25 cellular contexts compared by ENCODE assay signal in genomic region chr20:36421641-36422040, GRCh38.
"Had no signal": no experiment of that assay in that cellular context is flagged by ENCODE, and none has a peak within 500 bp of the region (broad histone marks: within the 10 kb centered on the region; RNA-seq: fewer than 3 reads in every experiment).

No MANE protein-coding gene starts in this region.

- H3K4me3 ChIP-seq: adrenal gland, breast epithelium, Peyer's patch, SJSA1 had no signal

- H3K27me3 ChIP-seq: adrenal gland, breast epithelium, Peyer's patch had no signal

- H3K9me3 ChIP-seq: adrenal gland, breast epithelium, Peyer's patch had no signal

- H3K27ac ChIP-seq: adrenal gland, breast epithelium, Peyer's patch, SJSA1 had no signal

- H3K36me3 ChIP-seq: adrenal gland, breast epithelium, Peyer's patch, SJSA1 had no signal

- DNase-seq: activated CD4-positive, alpha-beta T cell treated with anti-CD3 and anti-CD28 coated beads for 48 hours; activated CD4-positive, alpha-beta T cell treated with anti-CD3 and anti-CD28 coated beads, Interleukin-2, amount 50 U/mL, for 4 hours; activated CD8-positive, alpha-beta memory T cell treated with anti-CD3 and anti-CD28 coated beads, Interleukin-2, amount 50 U/mL, for 48 hours; activated CD8-positive, alpha-beta T cell treated with anti-CD3 and anti-CD28 coated beads, Interleukin-2, amount 10 ng/mL, durations not matched to agents 7 days and 5 days; activated naive CD4-positive, alpha-beta T cell treated with anti-CD3 and anti-CD28 coated beads, Interleukin-2, amount 50 U/mL, for 16 hours; activated naive CD8-positive, alpha-beta T cell treated with anti-CD3 and anti-CD28 coated beads, Interleukin-2, amount 10 ng/mL, durations not matched to agents 7 days and 5 days; activated T-cell treated with anti-CD3 and anti-CD28 coated beads, Interleukin-2, amount 50 U/mL, for 1 hour; adrenal gland; aorta; central memory CD4-positive, alpha-beta T cell; MM.1S; NCI-H1105 treated with DMSO at 0.1 percent for 48 hours; NCI-H1436 treated with DMSO at 0.1 percent for 48 hours; NCI-H187; NCI-H2081 treated with DMSO at 0.1 percent for 48 hours; NCI-H2171 treated with DMSO at 0.1 percent for 48 hours; NCI-H446; NCI-H524; Peyer's patch; SHP77; SW 1271 had no signal

- H3K4me1 ChIP-seq: adrenal gland, breast epithelium, Peyer's patch, SJSA1 had no signal

- ATAC-seq: activated CD4-positive, CD25-positive, alpha-beta regulatory T cell treated with anti-CD3 and anti-CD28 coated beads, Interleukin-2, amount 50 U/mL, for 24 hours; activated CD8-positive, alpha-beta T cell treated with anti-CD3 and anti-CD28 coated beads, Interleukin-2, amount 10 ng/mL, durations not matched to agents 7 days and 5 days; SK-N-SH treated with all-trans-retinoic acid at 6 μM for 48 hours had no signal
